In the genomic region with DNA sequence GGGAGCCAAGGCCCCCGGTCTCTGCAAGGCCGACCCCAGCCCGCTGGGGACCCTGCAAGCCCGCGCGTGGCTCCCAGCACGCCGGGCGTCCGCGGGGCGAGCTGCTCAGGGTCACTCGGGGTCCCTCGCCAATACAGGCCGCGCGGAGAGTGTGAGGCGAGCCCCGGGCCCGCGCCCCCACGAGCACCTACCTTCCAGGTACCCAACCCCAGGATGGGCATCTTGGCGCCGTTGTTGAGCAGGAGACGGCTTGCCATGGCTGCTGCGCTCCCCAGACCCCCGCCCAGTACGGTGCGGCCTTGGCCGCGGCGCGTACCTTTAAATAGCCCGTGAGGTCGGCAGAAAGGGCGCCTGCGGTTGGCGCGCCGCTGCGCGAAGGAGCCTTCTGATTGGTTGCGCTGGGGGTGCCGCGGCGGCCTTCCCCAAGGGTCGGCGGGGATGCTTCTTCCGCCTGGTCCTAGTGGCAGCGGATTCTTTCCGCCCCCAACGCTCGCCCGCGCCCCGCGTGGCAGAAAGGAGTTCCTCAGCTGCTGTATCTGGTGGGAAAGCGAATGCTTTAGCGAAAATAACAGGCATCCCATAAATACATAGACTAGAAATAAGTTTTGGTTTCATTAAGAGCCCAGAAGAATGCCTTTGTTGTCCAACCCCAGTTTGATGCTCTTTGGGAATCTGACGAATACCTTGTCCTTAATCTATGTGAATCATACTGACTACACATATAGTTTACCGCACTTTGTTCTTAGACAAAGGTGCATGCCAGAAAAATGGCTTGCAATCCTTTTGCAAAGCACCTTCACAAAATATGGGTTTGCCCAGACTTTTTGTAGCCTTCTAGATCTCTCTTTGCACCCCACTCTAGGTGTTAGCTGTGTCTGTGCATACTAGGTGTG, we compare ENCODE assay signal across 9 cellular contexts. TPM values are rescaled to one million over a fixed set of nuclear protein-coding genes. Genes with fewer than 3 reads are reported as not detected.
A peak's percentile ranks its signal among the peaks of the same experiment; 100 is the strongest.
DNase-seq lines count a peak whose midpoint lies in the region; ATAC-seq, FAIRE-seq and TF ChIP-seq lines count a peak whose summit lies in the region.
"Had no signal": no experiment of that assay in that cellular context is flagged by ENCODE, and none has a peak within 500 bp of the region (broad histone marks: within the 10 kb centered on the region; RNA-seq: fewer than 3 reads in every experiment).

A gene (minus strand): TSS at position 295 of the 893 bp plus-strand sequence. CDS start 38 bp downstream, at position 257.

- FAIRE-seq in keratinocyte (lab: Jason Lieb, UNC): no peak
- FAIRE-seq: A204.1 had no signal

- TF ChIP-seq POLR2A in GM18526 (IDR thresholded peaks at IDR 0.05; ENCODE audit: extremely low read depth, insufficient read length): peak; percentile 42

- dilution Hi-C loops in keratinocyte (cut with MboI; ENCODE audit: extremely low pct_ligation_motif_present, low sequenced_read_pairs): no loop called here

- peaks cover 17% of the 10 kb centered on the region for H3K4me1 ChIP-seq in keratinocyte (ENCODE audit: control insufficient read depth, extremely low read depth, insufficient read depth, low read length)

- peak within 1 kb of the TSS; percentile 78 for H3K9ac ChIP-seq in keratinocyte (ENCODE audit: control insufficient read depth, extremely low read depth, insufficient read depth, low read length)

- peak within 1 kb of the TSS; percentile 78 to 83 (median 82) for H3K4me3 ChIP-seq in keratinocyte (ENCODE audit: control insufficient read depth in 2 of 3, extremely low read depth in 1 of 3, insufficient read depth in 2 of 3, low read depth in 1 of 3, low read length in 3 of 3)

- peak; percentile 93 for ATAC-seq in HG03064 (IDR thresholded peaks at IDR 0.05; ENCODE audit: low read depth, unreplicated experiment)

- peak within 1 kb of the TSS; percentile 93 for H2AFZ ChIP-seq in keratinocyte (ENCODE audit: control insufficient read depth, low read length)

- H3K79me2 ChIP-seq in keratinocyte (ENCODE audit: control insufficient read depth, insufficient read depth, low read length): peaks cover 7% of the 10 kb centered on the region

- no peaks in the 10 kb centered on the region for H3K36me3 ChIP-seq in keratinocyte (ENCODE audit: control insufficient read depth in 2 of 2, extremely low read depth in 1 of 2, insufficient read depth in 2 of 2, low read length in 2 of 2)

- H4K20me1 ChIP-seq in keratinocyte (ENCODE audit: control insufficient read depth, extremely low read depth, insufficient read depth, low read length): no peaks in the 10 kb centered on the region

- peak; percentile 32 to 49 (median 44) for TF ChIP-seq CTCF in keratinocyte (optimal IDR thresholded peaks at IDR 0.05 in 1 of 3, IDR thresholded peaks at IDR 0.05 in 1 of 3, conservative IDR thresholded peaks at IDR 0.05 in 1 of 3; ENCODE audit: extremely low read depth in 1 of 3, insufficient read depth in 2 of 3, low read length in 3 of 3)

- H3K27me3 ChIP-seq in keratinocyte (ENCODE audit: control insufficient read depth, extremely low read depth, insufficient read depth, low read length): no peaks in the 10 kb centered on the region

- DNase-seq in A172 (ENCODE audit: low spot score) (peak; percentile 78), NCI-H2227 (lab: John Stamatoyannopoulos, UW; ENCODE audit: unreplicated experiment) (peak; percentile 97), cerebellar nuclear complex (lab: John Stamatoyannopoulos, UW) (peak; percentile 34 to 89), keratinocyte (ENCODE audit: low read depth, low spot score) (no peak)
- DNase-seq in activated CD4-positive, CD25-positive, alpha-beta regulatory T cell treated with anti-CD3 and anti-CD28 coated beads, Interleukin-2, amount 50 U/mL, for 72 hours: peak; percentile 82
- peak; percentile 92 for DNase-seq in stimulated activated CD4-positive, alpha-beta T cell treated with anti-CD3 and anti-CD28 coated beads, Interleukin-15, amount 100 ng/mL, for 24 hours

- H3K27ac ChIP-seq in keratinocyte (ENCODE audit: control insufficient read depth, insufficient read depth, low read length): peak within 1 kb of the TSS; percentile 67

- peaks cover 2% of the 10 kb centered on the region for H3K9me3 ChIP-seq in keratinocyte (ENCODE audit: control insufficient read depth, low read depth, low read length)

- H3K9me1 ChIP-seq in keratinocyte (ENCODE audit: control insufficient read depth, extremely low read depth, insufficient read depth, low read length): no peaks in the 10 kb centered on the region

- H3K4me2 ChIP-seq in keratinocyte (ENCODE audit: control insufficient read depth, extremely low read depth, insufficient read depth, low read depth, low read length): peak within 1 kb of the TSS; percentile 75

RNA-seq across cellular contexts. Expression of the gene that starts here (rescaled TPM):
- total RNA-seq in A172 (2014; rRNA removed; shearing (Covaris generic)): 83.9 and 97.8 TPM in 2 replicates
- 139 to 153 TPM (median 148 TPM) in 3 replicates for polyA plus RNA-seq in keratinocyte
- 24.6 TPM for polyA plus RNA-seq in keratinocyte (2011; ENCODE audit: low read depth)
- polyA plus RNA-seq in keratinocyte (2011; cell fraction: cytosol; rRNA removed): 139 and 152 TPM in 2 replicates
- 101 TPM in 2 replicates for polyA plus RNA-seq in keratinocyte (2011; cell fraction: nucleus; rRNA removed)
- polyA plus RNA-seq in keratinocyte (2012; ENCODE audit: low replicate concordance): 74.8 and 101 TPM in 2 replicates
- 53.3 to 104 TPM (median 77.8 TPM) in 3 replicates for polyA minus RNA-seq in keratinocyte
- polyA minus RNA-seq in keratinocyte (2011; cell fraction: cytosol; rRNA and poly(A)+ RNA removed): 69.1 TPM
- 20.8 and 30.0 TPM in 2 replicates for polyA minus RNA-seq in keratinocyte (2011; cell fraction: nucleus; rRNA and poly(A)+ RNA removed)
